ENCODE assay signal across 21 cellular contexts in genomic region chr3:16460273-16460672, GRCh38.
"Had no signal": no experiment of that assay in that cellular context is flagged by ENCODE, and none has a peak within 500 bp of the region (broad histone marks: within the 10 kb centered on the region; RNA-seq: fewer than 3 reads in every experiment).

No MANE protein-coding gene starts in this region.

- H3K27ac ChIP-seq: foreskin keratinocyte, heart left ventricle, sigmoid colon, skin epidermis, thoracic aorta had no signal

- DNase-seq: dermis blood vessel endothelial cell; endodermal cell; erythroblast; foreskin keratinocyte; heart left ventricle; hippocampal formation; left colon; natural killer cell; posterior cingulate gyrus; sigmoid colon; stimulated activated CD4-positive, alpha-beta T cell treated with anti-CD3 and anti-CD28 coated beads, Interleukin-2, amount 100 ng/mL, for 24 hours; stimulated activated CD4-positive, alpha-beta T cell treated with anti-CD3 and anti-CD28 coated beads, Interleukin-4, amount 100 ng/mL, for 4 hours; stimulated activated naive B cell treated with anti-CD40 and anti-IgM and Interleukin-4, amounts not matched to agents 10 μg/mL and 1 μg/mL and 100 μg/mL, for 72 hours; stimulated activated naive CD8-positive, alpha-beta T cell treated with anti-CD3 and anti-CD28 coated beads, Interleukin-15, amount 100 ng/mL, for 72 hours; substantia nigra; trophoblast cell had no signal

- H3K36me3 ChIP-seq: heart left ventricle, sigmoid colon, thoracic aorta had no signal

- H3K9me3 Mint-ChIP-seq: endodermal cell; natural killer cell; neural crest cell; stimulated activated naive B cell treated with anti-CD40 and anti-IgM and Interleukin-4, amounts not matched to agents 10 μg/mL and 1 μg/mL and 100 μg/mL, for 72 hours; stimulated activated naive CD8-positive, alpha-beta T cell treated with anti-CD3 and anti-CD28 coated beads, Interleukin-15, amount 100 ng/mL, for 72 hours had no signal

- H3K27ac Mint-ChIP-seq: endodermal cell; stimulated activated naive CD8-positive, alpha-beta T cell treated with anti-CD3 and anti-CD28 coated beads, Interleukin-15, amount 100 ng/mL, for 72 hours had no signal

- H3K9me3 ChIP-seq: sigmoid colon, thoracic aorta had no signal

- H3K27me3 Mint-ChIP-seq: stimulated activated naive B cell treated with anti-CD40 and anti-IgM and Interleukin-4, amounts not matched to agents 10 μg/mL and 1 μg/mL and 100 μg/mL, for 72 hours; stimulated activated naive CD8-positive, alpha-beta T cell treated with anti-CD3 and anti-CD28 coated beads, Interleukin-15, amount 100 ng/mL, for 72 hours had no signal

- H3K4me3 Mint-ChIP-seq: endodermal cell; natural killer cell; neural crest cell; stimulated activated naive B cell treated with anti-CD40 and anti-IgM and Interleukin-4, amounts not matched to agents 10 μg/mL and 1 μg/mL and 100 μg/mL, for 72 hours; stimulated activated naive CD8-positive, alpha-beta T cell treated with anti-CD3 and anti-CD28 coated beads, Interleukin-15, amount 100 ng/mL, for 72 hours had no signal

- H3K4me1 Mint-ChIP-seq: neural crest cell had no signal

- ATAC-seq: foreskin keratinocyte; heart left ventricle; left colon; natural killer cell; stimulated activated naive B cell treated with anti-CD40 and anti-IgM and Interleukin-4, amounts not matched to agents 10 μg/mL and 1 μg/mL and 100 μg/mL, for 72 hours; stimulated activated naive CD8-positive, alpha-beta T cell treated with anti-CD3 and anti-CD28 coated beads, Interleukin-15, amount 100 ng/mL, for 72 hours had no signal

- H3K27me3 ChIP-seq: foreskin keratinocyte, heart left ventricle, sigmoid colon had no signal

- FAIRE-seq: endothelial cell of umbilical vein, urothelium cell line had no signal

- H3K4me1 ChIP-seq: foreskin keratinocyte had no signal

- H3K36me3 Mint-ChIP-seq: natural killer cell had no signal

- H3K4me3 ChIP-seq: heart left ventricle, sigmoid colon, skin epidermis, thoracic aorta had no signal
